ENCODE assay signal across 8 cellular contexts in the genomic region with DNA sequence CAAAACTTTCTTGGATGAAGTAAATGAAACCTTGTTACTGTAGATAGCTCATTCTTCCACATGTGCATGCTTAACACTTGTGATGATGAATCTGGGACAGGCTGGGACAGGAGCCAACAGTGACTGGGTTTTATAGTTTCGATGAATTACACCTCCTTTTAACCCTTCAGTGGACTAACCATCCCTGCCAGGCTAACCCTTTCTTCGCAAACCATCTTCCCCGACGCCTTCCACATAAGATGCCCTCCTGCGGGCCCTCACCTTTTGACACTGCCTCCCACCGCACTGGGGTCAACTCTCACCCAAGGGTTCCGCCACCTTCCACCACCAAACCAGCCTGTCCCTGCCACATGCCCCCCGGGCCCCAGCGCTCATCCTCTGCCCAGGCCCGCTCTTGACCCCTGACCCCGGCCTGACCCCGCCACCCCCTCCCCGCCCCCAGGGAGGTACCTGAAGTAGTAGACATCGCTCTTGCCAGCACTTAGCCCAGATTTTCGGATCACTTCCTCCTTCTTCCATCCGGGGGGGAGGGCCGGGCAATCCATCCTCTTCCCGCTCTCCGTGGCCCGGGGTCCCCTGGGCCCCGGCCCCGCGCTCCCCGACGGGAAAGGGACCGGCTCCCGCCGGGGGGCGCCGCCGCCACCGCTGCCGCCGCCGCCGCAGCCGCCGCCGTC. TPM values are rescaled to one million over a fixed set of nuclear protein-coding genes. Genes with fewer than 3 reads are reported as not detected.
DNase-seq lines count a peak whose midpoint lies in the region; ATAC-seq and TF ChIP-seq lines count a peak whose summit lies in the region.

No MANE protein-coding gene starts in this region.

- POLR2A ChIA-PET in activated naive CD8-positive, alpha-beta T cell treated with anti-CD3 and anti-CD28 coated beads, Interleukin-2, amount 10 ng/mL, durations not matched to agents 7 days and 5 days (lab: Charles Lee): interaction anchor here (1.0 to 1.7 kb wide), 3 partner anchors 47 to 135 kb away, joined by 3 to 38 read pairs (median 16); a partner anchor contains a TSS

- H3K36me3 Mint-ChIP-seq in activated naive CD8-positive, alpha-beta T cell treated with anti-CD3 and anti-CD28 coated beads, Interleukin-2, amount 10 ng/mL, durations not matched to agents 7 days and 5 days: peaks cover 3% of the 10 kb centered on the region
- no peaks in the 10 kb centered on the region for H3K36me3 Mint-ChIP-seq in progenitor cell of endocrine pancreas (ENCODE audit: insufficient read depth)

- 1 to 4% (median 1%) methylated on average over 14 to 39 of the region's 39 CpGs for WGBS in heart left ventricle, 4 donors

- H3K27me3 ChIP-seq in H7 (ENCODE audit: control insufficient read depth, insufficient read depth, low read length) (no peaks in the 10 kb centered on the region), heart left ventricle (no peaks in the 10 kb centered on the region)

- no peak for TF ChIP-seq POLR2A in heart left ventricle (IDR thresholded peaks at IDR 0.05)

- no peak overlapping the region for H3K27ac ChIP-seq in SK-N-MC
- H3K27ac ChIP-seq in heart left ventricle: peak overlapping the region in 11 of 12 donors; percentile 50 to 86 (median 73)

- H3K36me3 ChIP-seq in H7 (replicated peaks; ENCODE audit: control insufficient read depth, insufficient read depth, low read length) (no peaks in the 10 kb centered on the region), SK-N-MC (ENCODE audit: insufficient read depth, low read length) (no peaks in the 10 kb centered on the region), heart left ventricle (no peaks in the 10 kb centered on the region)

- peak; percentile 92 for DNase-seq in EL
- DNase-seq in H7: peak; percentile 71
- peak; percentile 89 for DNase-seq in LHCN-M2 (ENCODE audit: low read depth)
- DNase-seq in SK-N-MC (ENCODE audit: low read depth, low spot score): no peak
- peak; percentile 59 for DNase-seq in activated naive CD8-positive, alpha-beta T cell treated with anti-CD3 and anti-CD28 coated beads, Interleukin-2, amount 10 ng/mL, durations not matched to agents 7 days and 5 days
- peak in 4 of 5 donors; percentile 48 to 68 (median 58) for DNase-seq in heart left ventricle
- no peak for DNase-seq in progenitor cell of endocrine pancreas (ENCODE audit: low spot score, unreplicated experiment)
- DNase-seq in DMS114 treated with DMSO at 0.1 percent for 48 hours (lab: John Stamatoyannopoulos, UW; ENCODE audit: unreplicated experiment): no peak

- peak overlapping the region; percentile 62 for H3K9ac ChIP-seq in SK-N-MC (ENCODE audit: insufficient read length)

- H3K4me3 Mint-ChIP-seq in activated naive CD8-positive, alpha-beta T cell treated with anti-CD3 and anti-CD28 coated beads, Interleukin-2, amount 10 ng/mL, durations not matched to agents 7 days and 5 days: peak overlapping the region; percentile 94
- H3K4me3 Mint-ChIP-seq in progenitor cell of endocrine pancreas (ENCODE audit: low read depth): peak overlapping the region; percentile 92

- TF ChIP-seq CTCF in heart left ventricle (IDR thresholded peaks at IDR 0.05): peak in 1 of 12 donors; percentile 10
- TF ChIP-seq CTCF in progenitor cell of endocrine pancreas (IDR thresholded peaks at IDR 0.05; ENCODE audit: unreplicated experiment): no peak

- H3K4me1 ChIP-seq in heart left ventricle: peaks cover 0 to 53% (median 27%) of the 10 kb centered on the region in 12 donors

- no peaks in the 10 kb centered on the region for H3K9me3 Mint-ChIP-seq in activated naive CD8-positive, alpha-beta T cell treated with anti-CD3 and anti-CD28 coated beads, Interleukin-2, amount 10 ng/mL, durations not matched to agents 7 days and 5 days
- H3K9me3 Mint-ChIP-seq in progenitor cell of endocrine pancreas (ENCODE audit: low read depth): no peaks in the 10 kb centered on the region

- H3K27ac Mint-ChIP-seq in activated naive CD8-positive, alpha-beta T cell treated with anti-CD3 and anti-CD28 coated beads, Interleukin-2, amount 10 ng/mL, durations not matched to agents 7 days and 5 days: peak overlapping the region; percentile 91
- H3K27ac Mint-ChIP-seq in progenitor cell of endocrine pancreas: peak overlapping the region; percentile 94

- intact Hi-C loops in heart left ventricle (cut with DNase I): loop anchor here in 7 of 10 donors (1.0 to 10.0 kb wide), 3 partner anchors 45 to 131 kb away; a partner anchor contains a TSS

- peaks cover 36% of the 10 kb centered on the region for H3K4me1 Mint-ChIP-seq in activated naive CD8-positive, alpha-beta T cell treated with anti-CD3 and anti-CD28 coated beads, Interleukin-2, amount 10 ng/mL, durations not matched to agents 7 days and 5 days
- peaks cover 28% of the 10 kb centered on the region for H3K4me1 Mint-ChIP-seq in progenitor cell of endocrine pancreas (ENCODE audit: low read depth)

- peaks cover 2% of the 10 kb centered on the region for H3K27me3 Mint-ChIP-seq in activated naive CD8-positive, alpha-beta T cell treated with anti-CD3 and anti-CD28 coated beads, Interleukin-2, amount 10 ng/mL, durations not matched to agents 7 days and 5 days
- H3K27me3 Mint-ChIP-seq in progenitor cell of endocrine pancreas: no peaks in the 10 kb centered on the region

- H3K4me3 ChIP-seq in H7 (ENCODE audit: insufficient read depth, low read depth, low read length) (peak overlapping the region; percentile 55), SK-N-MC (peak overlapping the region; percentile 81), heart left ventricle (peak overlapping the region; percentile 50 to 92 (median 77))

- no peaks in the 10 kb centered on the region for H3K9me3 ChIP-seq in SK-N-MC (ENCODE audit: low read depth, low read length)
- H3K9me3 ChIP-seq in heart left ventricle: no peaks in the 10 kb centered on the region

- ATAC-seq in activated naive CD8-positive, alpha-beta T cell treated with anti-CD3 and anti-CD28 coated beads, Interleukin-2, amount 10 ng/mL, durations not matched to agents 7 days and 5 days (ENCODE audit: low read depth): peak; percentile 7
- ATAC-seq in heart left ventricle: peak in 1 of 4 donors; percentile 19

RNA-seq across cellular contexts. Expression of a gene that starts 0.8 kb away (rescaled TPM):
- 55.9 and 61.0 TPM in 2 replicates for total RNA-seq in H7 (2014; rRNA removed; shearing (Covaris generic))
- total RNA-seq in LHCN-M2 (2014; rRNA removed) (24.9 and 28.5 TPM in 2 replicates), heart left ventricle (10 to 100 TPM; 15.9 to 74.9 (median 48.2) TPM), progenitor cell of endocrine pancreas (38.6 and 40.4 TPM in 2 replicates)
- polyA plus RNA-seq in LHCN-M2 (2012): 28.6 TPM
- 100 to 1,000 TPM in 1 of 2 experiments, 10 to 100 TPM in 1; 96.3 to 104 TPM for total RNA-seq in activated naive CD8-positive, alpha-beta T cell treated with anti-CD3 and anti-CD28 coated beads, Interleukin-2, amount 10 ng/mL, durations not matched to agents 7 days and 5 days
- 10 to 100 TPM; 16.8 to 30.9 TPM for polyA plus RNA-seq in heart left ventricle

RNA-seq across cellular contexts. Expression of a gene that starts 45.6 kb away (rescaled TPM):
- 30.7 and 55.2 TPM in 2 replicates for total RNA-seq in H7 (2014; rRNA removed; shearing (Covaris generic))
- total RNA-seq in LHCN-M2 (2014; rRNA removed) (18.8 and 21.2 TPM in 2 replicates), heart left ventricle (10 to 100 TPM; 10.3 to 28.1 (median 22.5) TPM), progenitor cell of endocrine pancreas (59.6 and 65.3 TPM in 2 replicates)
- 5.5 TPM for polyA plus RNA-seq in LHCN-M2 (2012)
- total RNA-seq in activated naive CD8-positive, alpha-beta T cell treated with anti-CD3 and anti-CD28 coated beads, Interleukin-2, amount 10 ng/mL, durations not matched to agents 7 days and 5 days: 10 to 100 TPM; 21.9 to 24.3 TPM
- 1 to 10 TPM; 6.1 to 9.0 TPM for polyA plus RNA-seq in heart left ventricle

Comparison
In these comparisons a context has a peak if more than half of its experiments do, and no peak if none do; other contexts are left out.
1. DNase-seq: peak in EL (single experiment), H7 (single experiment), LHCN-M2 (single experiment), activated naive CD8-positive, alpha-beta T cell treated with anti-CD3 and anti-CD28 coated beads, Interleukin-2, amount 10 ng/mL, durations not matched to agents 7 days and 5 days (single experiment) and heart left ventricle (4 of 5); none in SK-N-MC (single experiment), progenitor cell of endocrine pancreas (single experiment) and DMS114 treated with DMSO at 0.1 percent for 48 hours (single experiment).
2. Peak in every context shown above with its lines, with median percentiles within 50 percentile points of each other: H3K4me3 ChIP-seq.